ENCODE assay signal across 19 cellular contexts in genomic region chr12:127507336-127507735, GRCh38.
"Had no signal": no experiment of that assay in that cellular context is flagged by ENCODE, and none has a peak within 500 bp of the region (broad histone marks: within the 10 kb centered on the region; RNA-seq: fewer than 3 reads in every experiment).

No MANE protein-coding gene starts in this region.

- DNase-seq: activated CD4-positive, alpha-beta memory T cell treated with anti-CD3 and anti-CD28 coated beads for 36 hours; activated CD4-positive, alpha-beta T cell treated with anti-CD3 and anti-CD28 coated beads, Interleukin-2, amount 10 ng/mL, durations not matched to agents 7 days and 5 days; activated CD4-positive, CD25-positive, alpha-beta regulatory T cell; activated CD8-positive, alpha-beta memory T cell treated with anti-CD3 and anti-CD28 coated beads for 24 hours; activated effector memory CD4-positive, alpha-beta T cell treated with anti-CD3 and anti-CD28 coated beads, Interleukin-2, amount 50 U/mL, for 16 hours; activated naive CD4-positive, alpha-beta T cell treated with Interleukin-2 at 50 U/mL for 16 hours; activated naive CD8-positive, alpha-beta T cell treated with anti-CD3 and anti-CD28 coated beads, Interleukin-2, amount 50 U/mL, for 24 hours; activated T-cell treated with anti-CD3 and anti-CD28 coated beads, Interleukin-2, amount 50 U/mL, for 4 hours; amniotic stem cell; body of pancreas; KG1; NCI-H1092; NCI-H1694 treated with DMSO at 0.1 percent for 48 hours; NCI-H2081 treated with DMSO at 0.1 percent for 48 hours; NCI-H446 treated with DMSO at 0.1 percent for 48 hours; NCI-H524 treated with DMSO at 0.1 percent for 48 hours; NCI-H82; T-cell; T-helper 2 cell had no signal
